8 cellular contexts compared by ENCODE assay signal in genomic region chr16:76535-77272, GRCh38.
DNase-seq lines count a peak whose midpoint lies in the region; ATAC-seq and TF ChIP-seq lines count a peak whose summit lies in the region.

No MANE protein-coding gene starts in this region.

- H3K27me3 Mint-ChIP-seq in effector memory CD8-positive, alpha-beta T cell: peaks cover 20 to 29% of the 10 kb centered on the region in 2 donors

- H3K4me1 Mint-ChIP-seq in effector memory CD8-positive, alpha-beta T cell (ENCODE audit: low read depth in 2 of 2): peaks cover 31% of the 10 kb centered on the region in 2 donors

- TF ChIP-seq CTCF in 22Rv1 (IDR thresholded peaks at IDR 0.05): no peak
- no peak for TF ChIP-seq CTCF in GM10266 (IDR thresholded peaks at IDR 0.05; ENCODE audit: control insufficient read depth, insufficient read depth, low read depth, missing control alignments)

- H3K9ac ChIP-seq in muscle layer of colon (ENCODE audit: low read length): peak overlapping the region; percentile 8

- peak overlapping the region; percentile 67 to 85 for H3K4me3 ChIP-seq in muscle layer of colon (ENCODE audit: low read depth in 1 of 2, low read length in 2 of 2)

- H3K36me3 ChIP-seq in muscle layer of colon (ENCODE audit: insufficient read depth, low read length): peaks cover 8% of the 10 kb centered on the region

- H3K4me1 ChIP-seq in muscle layer of colon (ENCODE audit: insufficient read depth, low read length): peaks cover 42% of the 10 kb centered on the region

- DNase-seq in GM10266 (ENCODE audit: extremely low spot score) (peak; percentile 65), RPMI8226 (peak; percentile 72), DMS114 treated with DMSO at 0.1 percent for 48 hours (lab: John Stamatoyannopoulos, UW; ENCODE audit: unreplicated experiment) (no peak)
- DNase-seq in effector memory CD8-positive, alpha-beta T cell: no peak

- H3K27ac ChIP-seq in 22Rv1 (peak overlapping the region; percentile 84), muscle layer of colon (ENCODE audit: low read depth, low read length) (peak overlapping the region; percentile 90)

- peak overlapping the region; percentile 84 to 87 for H3K4me3 Mint-ChIP-seq in effector memory CD8-positive, alpha-beta T cell

- peaks cover 7% of the 10 kb centered on the region for H3K36me3 Mint-ChIP-seq in effector memory CD8-positive, alpha-beta T cell (ENCODE audit: insufficient read depth)

- H3K9me3 Mint-ChIP-seq in effector memory CD8-positive, alpha-beta T cell: no peaks in the 10 kb centered on the region

- no peaks in the 10 kb centered on the region for H3K9me3 ChIP-seq in muscle layer of colon (ENCODE audit: low read length)

- ATAC-seq in effector memory CD8-positive, alpha-beta T cell (replicated peaks): no peak
- no peak for ATAC-seq in GM19395 (IDR thresholded peaks at IDR 0.05; ENCODE audit: unreplicated experiment)
- ATAC-seq in HG03139 (IDR thresholded peaks at IDR 0.05; ENCODE audit: unreplicated experiment): no peak

- peak overlapping the region; percentile 49 to 72 for H3K27ac Mint-ChIP-seq in effector memory CD8-positive, alpha-beta T cell

- H3K27me3 ChIP-seq in muscle layer of colon (ENCODE audit: control insufficient read depth in 1 of 2, insufficient read depth in 2 of 2, low read length in 2 of 2): no peaks in the 10 kb centered on the region

Comparison
In these comparisons a context has a peak if more than half of its experiments do, and no peak if none do; other contexts are left out.
1. DNase-seq: peak in GM10266 (single experiment) and RPMI8226 (single experiment); none in effector memory CD8-positive, alpha-beta T cell (0 of 3) and DMS114 treated with DMSO at 0.1 percent for 48 hours (single experiment).